Comparison of ENCODE assay signal across 18 cellular contexts in the genomic region with DNA sequence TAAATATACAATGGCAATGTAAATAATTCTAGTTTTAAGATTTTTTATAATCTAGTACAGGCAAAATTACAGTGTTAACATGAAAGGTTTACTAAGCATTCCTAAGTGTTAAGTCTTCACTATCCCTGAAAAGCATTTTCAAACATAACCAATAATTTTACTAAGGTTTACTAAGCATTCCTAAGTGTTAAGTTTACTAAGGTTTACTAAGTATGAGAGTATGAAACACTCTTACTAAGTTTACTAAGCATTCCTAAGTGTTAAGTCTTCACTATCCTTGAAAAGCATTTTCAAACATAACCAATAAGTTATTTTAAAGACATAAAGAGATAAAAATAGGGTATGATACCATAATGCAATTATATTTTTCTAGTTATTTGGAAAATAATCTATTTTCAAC.
DNase-seq lines count a peak whose midpoint lies in the region; FAIRE-seq and TF ChIP-seq lines count a peak whose summit lies in the region.
"Had no signal": no experiment of that assay in that cellular context is flagged by ENCODE, and none has a peak within 500 bp of the region (broad histone marks: within the 10 kb centered on the region; RNA-seq: fewer than 3 reads in every experiment).

No MANE protein-coding gene starts in this region.

- peak; percentile 18 for DNase-seq in ELR (ENCODE audit: low read depth)
- DNase-seq in HFFc6, result peak; percentile 7
- DNase-seq in astrocyte (ENCODE audit: low read depth), result peak; percentile 1
- DNase-seq in NCI-H1092 (lab: John Stamatoyannopoulos, UW), result no peak
- no peak for DNase-seq in glutamatergic neuron
- no peak for DNase-seq in GM10266 (ENCODE audit: extremely low spot score)
- DNase-seq in activated naive CD4-positive, alpha-beta T cell treated with Interleukin-2 at 50 U/mL for 16 hours, result no peak
- DNase-seq: ACHN; AML-193; CD4-positive, alpha-beta memory T cell; DMS153; DMS79 had no signal

- no peak overlapping the region for H3K27ac Mint-ChIP-seq in HFFc6
- H3K27ac Mint-ChIP-seq in astrocyte (ENCODE audit: unreplicated experiment), result no peak overlapping the region
- H3K27ac Mint-ChIP-seq in glutamatergic neuron (ENCODE audit: unreplicated experiment), result no peak overlapping the region
- H3K27ac Mint-ChIP-seq: CD4-positive, alpha-beta memory T cell had no signal

- H3K4me3 Mint-ChIP-seq in HFFc6 (no peak overlapping the region), astrocyte (ENCODE audit: unreplicated experiment) (no peak overlapping the region), glutamatergic neuron (ENCODE audit: unreplicated experiment) (no peak overlapping the region)
- H3K4me3 Mint-ChIP-seq: CD4-positive, alpha-beta memory T cell had no signal

- H3K4me1 Mint-ChIP-seq in HFFc6 (ENCODE audit: low read depth) (peaks cover 10% of the 10 kb centered on the region; the same call in 1 of the 2 replicates), astrocyte (ENCODE audit: low read depth, unreplicated experiment) (no peaks in the 10 kb centered on the region), glutamatergic neuron (ENCODE audit: low read depth, unreplicated experiment) (peaks cover 27% of the 10 kb centered on the region)

- H3K36me3 ChIP-seq in astrocyte (ENCODE audit: insufficient read depth, low read length), result no peaks in the 10 kb centered on the region
- H3K36me3 ChIP-seq: HAP-1 had no signal

- H3K4me2 ChIP-seq in astrocyte (ENCODE audit: low read length), result no peak overlapping the region

- no peaks in the 10 kb centered on the region for H3K27me3 ChIP-seq in astrocyte (ENCODE audit: insufficient read depth, low read length)

- no peaks in the 10 kb centered on the region; the same call in 1 of the 2 replicates for H3K27me3 Mint-ChIP-seq in HFFc6 (ENCODE audit: insufficient read depth)
- no peaks in the 10 kb centered on the region for H3K27me3 Mint-ChIP-seq in astrocyte (ENCODE audit: low read depth, unreplicated experiment)
- peaks cover 2% of the 10 kb centered on the region for H3K27me3 Mint-ChIP-seq in glutamatergic neuron (ENCODE audit: unreplicated experiment)

- no peaks in the 10 kb centered on the region for H4K20me1 ChIP-seq in astrocyte (ENCODE audit: insufficient read depth, low read length)

- no peaks in the 10 kb centered on the region for H3K9me3 ChIP-seq in astrocyte (ENCODE audit: insufficient read depth, low read depth, low read length)
- H3K9me3 ChIP-seq: HAP-1 had no signal

- H3K36me3 Mint-ChIP-seq in HFFc6 (ENCODE audit: low read depth) (no peaks in the 10 kb centered on the region), astrocyte (ENCODE audit: low read depth, unreplicated experiment) (no peaks in the 10 kb centered on the region), glutamatergic neuron (ENCODE audit: unreplicated experiment) (peaks cover 9% of the 10 kb centered on the region)
- H3K36me3 Mint-ChIP-seq: CD4-positive, alpha-beta memory T cell had no signal

- H3K9me3 Mint-ChIP-seq in HFFc6, result no peaks in the 10 kb centered on the region
- no peaks in the 10 kb centered on the region for H3K9me3 Mint-ChIP-seq in astrocyte (ENCODE audit: unreplicated experiment)
- H3K9me3 Mint-ChIP-seq in glutamatergic neuron (ENCODE audit: unreplicated experiment), result peaks cover 5% of the 10 kb centered on the region
- H3K9me3 Mint-ChIP-seq: CD4-positive, alpha-beta memory T cell had no signal

- no peak overlapping the region for H3K27ac ChIP-seq in astrocyte (ENCODE audit: low read depth, low read length)
- H3K27ac ChIP-seq: C4-2B, HL-60 had no signal

- H3K4me1 ChIP-seq in astrocyte (ENCODE audit: insufficient read depth, low read length), result no peaks in the 10 kb centered on the region
- H3K4me1 ChIP-seq: HAP-1 had no signal

- H3K4me3 ChIP-seq in astrocyte (ENCODE audit: insufficient read depth, low read depth, low read length), result no peak overlapping the region
- H3K4me3 ChIP-seq: HAP-1, K562 had no signal

- FAIRE-seq in astrocyte (lab: Jason Lieb, UNC), result no peak
- FAIRE-seq: A204.1, G401.6, K562 had no signal

- no peak overlapping the region for H3K9ac ChIP-seq in astrocyte (ENCODE audit: low read length)

- TF ChIP-seq CTCF in HFFc6 (IDR thresholded peaks at IDR 0.05) (no peak), astrocyte (IDR thresholded peaks at IDR 0.05; ENCODE audit: insufficient read depth, low read depth, low read length) (no peak), glutamatergic neuron (IDR thresholded peaks at IDR 0.05; ENCODE audit: partially characterized antibody, unreplicated experiment) (no peak), GM10266 (IDR thresholded peaks at IDR 0.05; ENCODE audit: control insufficient read depth, insufficient read depth, low read depth, missing control alignments) (no peak)

- H3K79me2 ChIP-seq in astrocyte (ENCODE audit: insufficient read depth, low read length), result no peaks in the 10 kb centered on the region

- H2AFZ ChIP-seq in astrocyte (ENCODE audit: low read depth, low read length), result no peak overlapping the region

Comparison
In these comparisons a context has a peak if more than half of its experiments do, and no peak if none do; other contexts are left out.
1. DNase-seq: peak in ELR (single experiment), HFFc6 (single experiment) and astrocyte (single experiment); none in NCI-H1092 (single experiment), glutamatergic neuron (single experiment), GM10266 (single experiment) and activated naive CD4-positive, alpha-beta T cell treated with Interleukin-2 at 50 U/mL for 16 hours (single experiment).